11 cellular contexts compared by ENCODE assay signal in the genomic region with DNA sequence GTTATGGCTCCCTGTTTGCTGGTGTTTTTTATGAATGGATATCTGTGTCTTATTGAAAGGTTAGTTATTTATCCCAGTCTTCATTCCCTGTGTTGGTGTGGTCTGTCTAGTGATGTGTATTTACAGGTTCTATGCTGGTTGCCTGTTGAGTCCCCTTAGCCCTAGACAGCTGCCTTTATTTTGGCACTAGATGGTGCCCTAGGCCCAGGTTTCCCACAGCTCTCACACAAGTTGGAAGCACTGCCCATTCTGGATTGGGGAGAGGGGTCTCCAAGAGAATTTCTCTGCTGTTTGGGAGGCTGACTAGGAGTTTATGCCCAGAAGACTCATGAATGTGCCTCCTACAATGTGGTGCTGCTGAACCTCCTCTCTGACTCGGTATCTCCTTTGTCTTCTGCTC. TPM values are rescaled to one million over a fixed set of nuclear protein-coding genes. Genes with fewer than 3 reads are reported as not detected.
A peak's percentile ranks its signal among the peaks of the same experiment; 100 is the strongest.
DNase-seq lines count a peak whose midpoint lies in the region; ATAC-seq and TF ChIP-seq lines count a peak whose summit lies in the region.
"Had no signal": no experiment of that assay in that cellular context is flagged by ENCODE, and none has a peak within 500 bp of the region (broad histone marks: within the 10 kb centered on the region; RNA-seq: fewer than 3 reads in every experiment).

No MANE protein-coding gene starts in this region.

- peak; percentile 82 for TF ChIP-seq RAD21 in Ishikawa (IDR thresholded peaks at IDR 0.05; ENCODE audit: low read depth)

- H3K9me3 Mint-ChIP-seq in neural crest cell = peaks cover 4% of the 10 kb centered on the region

- peak; percentile 52 for TF ChIP-seq CTCF in astrocyte of the spinal cord (IDR thresholded peaks at IDR 0.05; ENCODE audit: low read depth, low read length)
- TF ChIP-seq CTCF in neural crest cell (conservative IDR thresholded peaks at IDR 0.05) = peak; percentile 55

- no peak for ATAC-seq in HG02981 (IDR thresholded peaks at IDR 0.05; ENCODE audit: unreplicated experiment)
- ATAC-seq in GM18520 (IDR thresholded peaks at IDR 0.05; ENCODE audit: unreplicated experiment) = no peak

- H3K27me3 Mint-ChIP-seq in neural crest cell (ENCODE audit: low read depth) = peaks cover 12% of the 10 kb centered on the region

- TF ChIP-seq EP300 in Ishikawa (IDR thresholded peaks at IDR 0.05; ENCODE audit: borderline replicate concordance) = no peak

- DNase-seq in DMS 273 (lab: John Stamatoyannopoulos, UW; ENCODE audit: unreplicated experiment) (peak; percentile 58), DMS 273 treated with DMSO at 0.1 percent for 48 hours (lab: John Stamatoyannopoulos, UW) (no peak), astrocyte of the spinal cord (ENCODE audit: low read depth, low spot score) (peak; percentile 29), neural crest cell (ENCODE audit: low read depth, low spot score) (no peak), GOT3 (lab: John Stamatoyannopoulos, UW) (no peak)
- DNase-seq: 8988T; effector CD8-positive, alpha-beta T cell; small intestine had no signal

- H3K27ac Mint-ChIP-seq in neural crest cell (ENCODE audit: unreplicated experiment) = no peak overlapping the region

- no peaks in the 10 kb centered on the region for H3K4me1 Mint-ChIP-seq in neural crest cell

- no peak overlapping the region for H3K4me3 Mint-ChIP-seq in neural crest cell

- in situ Hi-C loops in astrocyte of the spinal cord (cut with HindIII; ENCODE audit: low sequenced_read_pairs) = no loop called here

- H3K4me3 ChIP-seq in astrocyte of the spinal cord (ENCODE audit: low read depth, low read length) = no peak overlapping the region

- H3K36me3 Mint-ChIP-seq in neural crest cell (ENCODE audit: low read depth) = no peaks in the 10 kb centered on the region

TF ChIP-seq in Ishikawa, 13 proteins besides CTCF, POLR2A, EP300 and RAD21:
- no peak for TF ChIP-seq YY1 (IDR thresholded peaks at IDR 0.05; ENCODE audit: low read depth)
- no peak for TF ChIP-seq TCF12 (IDR thresholded peaks at IDR 0.05; ENCODE audit: low read depth)
- no peak for TF ChIP-seq TEAD4 (IDR thresholded peaks at IDR 0.05)
- TF ChIP-seq, protein P1, sequence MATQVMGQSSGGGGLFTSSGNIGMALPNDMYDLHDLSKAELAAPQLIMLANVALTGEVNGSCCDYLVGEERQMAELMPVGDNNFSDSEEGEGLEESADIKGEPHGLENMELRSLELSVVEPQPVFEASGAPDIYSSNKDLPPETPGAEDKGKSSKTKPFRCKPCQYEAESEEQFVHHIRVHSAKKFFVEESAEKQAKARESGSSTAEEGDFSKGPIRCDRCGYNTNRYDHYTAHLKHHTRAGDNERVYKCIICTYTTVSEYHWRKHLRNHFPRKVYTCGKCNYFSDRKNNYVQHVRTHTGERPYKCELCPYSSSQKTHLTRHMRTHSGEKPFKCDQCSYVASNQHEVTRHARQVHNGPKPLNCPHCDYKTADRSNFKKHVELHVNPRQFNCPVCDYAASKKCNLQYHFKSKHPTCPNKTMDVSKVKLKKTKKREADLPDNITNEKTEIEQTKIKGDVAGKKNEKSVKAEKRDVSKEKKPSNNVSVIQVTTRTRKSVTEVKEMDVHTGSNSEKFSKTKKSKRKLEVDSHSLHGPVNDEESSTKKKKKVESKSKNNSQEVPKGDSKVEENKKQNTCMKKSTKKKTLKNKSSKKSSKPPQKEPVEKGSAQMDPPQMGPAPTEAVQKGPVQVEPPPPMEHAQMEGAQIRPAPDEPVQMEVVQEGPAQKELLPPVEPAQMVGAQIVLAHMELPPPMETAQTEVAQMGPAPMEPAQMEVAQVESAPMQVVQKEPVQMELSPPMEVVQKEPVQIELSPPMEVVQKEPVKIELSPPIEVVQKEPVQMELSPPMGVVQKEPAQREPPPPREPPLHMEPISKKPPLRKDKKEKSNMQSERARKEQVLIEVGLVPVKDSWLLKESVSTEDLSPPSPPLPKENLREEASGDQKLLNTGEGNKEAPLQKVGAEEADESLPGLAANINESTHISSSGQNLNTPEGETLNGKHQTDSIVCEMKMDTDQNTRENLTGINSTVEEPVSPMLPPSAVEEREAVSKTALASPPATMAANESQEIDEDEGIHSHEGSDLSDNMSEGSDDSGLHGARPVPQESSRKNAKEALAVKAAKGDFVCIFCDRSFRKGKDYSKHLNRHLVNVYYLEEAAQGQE (IDR thresholded peaks at IDR 0.05; ENCODE audit: low read depth) = no peak
- TF ChIP-seq EGR1 (IDR thresholded peaks at IDR 0.05) = no peak
- no peak for TF ChIP-seq NFIC (IDR thresholded peaks at IDR 0.05)
- no peak for TF ChIP-seq CREB1 (IDR thresholded peaks at IDR 0.05; ENCODE audit: low read depth)
- TF ChIP-seq TAF1 (IDR thresholded peaks at IDR 0.05; ENCODE audit: low read depth) = no peak

RNA-seq across cellular contexts. Expression of a gene that starts 12.4 kb away (rescaled TPM):
- total RNA-seq in neural crest cell = 0.20 and 0.63 TPM in 2 replicates

Comparison
In these comparisons a context has a peak if more than half of its experiments do, and no peak if none do; other contexts are left out.
1. DNase-seq: peak in DMS 273 (single experiment) and astrocyte of the spinal cord (single experiment); none in DMS 273 treated with DMSO at 0.1 percent for 48 hours (single experiment), neural crest cell (single experiment) and GOT3 (single experiment).